In genomic region chr3:59935025-59935424, GRCh38 we compare ENCODE assay signal across 13 cellular contexts.
A peak's percentile ranks its signal among the peaks of the same experiment; 100 is the strongest.
DNase-seq lines count a peak whose midpoint lies in the region; ATAC-seq and TF ChIP-seq lines count a peak whose summit lies in the region.
"Had no signal": no experiment of that assay in that cellular context is flagged by ENCODE, and none has a peak within 500 bp of the region (broad histone marks: within the 10 kb centered on the region; RNA-seq: fewer than 3 reads in every experiment).

No MANE protein-coding gene starts in this region.

- H3K4me3 ChIP-seq in MM.1S (ENCODE audit: low read length) = no peak overlapping the region
- H3K4me3 ChIP-seq: K562, neural progenitor cell had no signal

- H3K79me2 ChIP-seq in MM.1S (ENCODE audit: low read length) = no peaks in the 10 kb centered on the region

- no peaks in the 10 kb centered on the region for H3K9me2 ChIP-seq in MM.1S (replicated peaks; ENCODE audit: insufficient read depth, low read length)

- no peak overlapping the region for H3K27ac ChIP-seq in MM.1S (ENCODE audit: low read length)
- H3K27ac ChIP-seq: C4-2B, neural progenitor cell had no signal

- no peaks in the 10 kb centered on the region for H3K27me3 ChIP-seq in MM.1S (replicated peaks; ENCODE audit: insufficient read depth, low read length)
- H3K27me3 ChIP-seq: neural progenitor cell had no signal

- peak; percentile 98 for ATAC-seq in GM18907 (IDR thresholded peaks at IDR 0.05; ENCODE audit: unreplicated experiment)
- peak; percentile 98 for ATAC-seq in HG02623 (IDR thresholded peaks at IDR 0.05; ENCODE audit: unreplicated experiment)
- peak; percentile 99 for ATAC-seq in HG03469 (IDR thresholded peaks at IDR 0.05; ENCODE audit: unreplicated experiment)
- ATAC-seq: K562, SK-N-SH treated with all-trans-retinoic acid at 6 μM for 48 hours had no signal

- H2AFZ ChIP-seq in MM.1S (ENCODE audit: low read length) = no peak overlapping the region
- H2AFZ ChIP-seq: neural progenitor cell had no signal

- no peaks in the 10 kb centered on the region for H3K36me3 ChIP-seq in MM.1S (replicated peaks; ENCODE audit: insufficient read depth, low read length)
- H3K36me3 ChIP-seq: neural progenitor cell had no signal

- H3K4me2 ChIP-seq in MM.1S (ENCODE audit: low read depth, low read length) = no peak overlapping the region
- H3K4me2 ChIP-seq: neural progenitor cell had no signal

- no peaks in the 10 kb centered on the region for H3K9me3 ChIP-seq in MM.1S (replicated peaks; ENCODE audit: insufficient read depth, low read length)

- H3F3A ChIP-seq in MM.1S (ENCODE audit: insufficient read depth, low read length) = no peaks in the 10 kb centered on the region

- no peaks in the 10 kb centered on the region for H4K20me1 ChIP-seq in MM.1S (ENCODE audit: insufficient read depth, low read length)

- CTCF ChIA-PET in GM10248 (lab: Yijun Ruan, JAX) = interaction anchor here (0.7 to 2.3 kb wide), 3 partner anchors 10 to 20 kb away, joined by 3 to 5 read pairs (median 4); no protein-coding TSS in a partner anchor

- POLR2A ChIA-PET in GM10248 (lab: Yijun Ruan, JAX) = no interaction called here

- H3K9ac ChIP-seq in MM.1S (ENCODE audit: low read length) = no peak overlapping the region
- H3K9ac ChIP-seq: neural progenitor cell had no signal

- TF ChIP-seq CTCF in GM10248 (IDR thresholded peaks at IDR 0.05; ENCODE audit: control extremely low read depth, extremely low read depth, low read depth, missing control alignments) (no peak), MM.1S (IDR thresholded peaks at IDR 0.05; ENCODE audit: low read length) (no peak)

- H3K4me1 ChIP-seq in MM.1S (ENCODE audit: low read length) = no peaks in the 10 kb centered on the region
- H3K4me1 ChIP-seq: neural progenitor cell had no signal

- DNase-seq in GM10248 (ENCODE audit: extremely low spot score) = peak; percentile 32
- DNase-seq in NCI-H1436 (lab: John Stamatoyannopoulos, UW) = no peak
- no peak for DNase-seq in ureter (ENCODE audit: low spot score)
- no peak for DNase-seq in inferior parietal cortex (ENCODE audit: extremely low spot score)
- DNase-seq in MM.1S = no peak
- DNase-seq: NCI-H345 had no signal
